18 cellular contexts compared by ENCODE assay signal in genomic region chr14:93940437-93940836, GRCh38. TPM values are rescaled to one million over a fixed set of nuclear protein-coding genes. Genes with fewer than 3 reads are reported as not detected.
DNase-seq lines count a peak whose midpoint lies in the region; ATAC-seq and TF ChIP-seq lines count a peak whose summit lies in the region.
"Had no signal": no experiment of that assay in that cellular context is flagged by ENCODE, and none has a peak within 500 bp of the region (broad histone marks: within the 10 kb centered on the region; RNA-seq: fewer than 3 reads in every experiment).

No MANE protein-coding gene starts in this region.

- peaks cover 2 to 13% (median 8%) of the 10 kb centered on the region in 4 donors for H3K4me1 Mint-ChIP-seq in CD4-positive, alpha-beta memory T cell
- H3K4me1 Mint-ChIP-seq in activated T-helper 1 cell treated with anti-CD3 and anti-CD28 coated beads, Interleukin-12 subunit alpha, Interleukin-12 subunit beta, Interleukin-2, Interleukin-4 antibody, amounts not matched to agents 30 ng/mL and 10 ng/mL and 1 ng/mL, durations not matched to agents 14 hours and 24 hours and 36 hours (ENCODE audit: low read depth): peaks cover 24% of the 10 kb centered on the region
- H3K4me1 Mint-ChIP-seq in naive thymus-derived CD8-positive, alpha-beta T cell: peaks cover 0 to 12% (median 3%) of the 10 kb centered on the region in 4 donors
- peaks cover 24% of the 10 kb centered on the region for H3K4me1 Mint-ChIP-seq in HFFc6 (ENCODE audit: low read depth)

- H3K9me3 Mint-ChIP-seq in CD4-positive, alpha-beta memory T cell: no peaks in the 10 kb centered on the region
- no peaks in the 10 kb centered on the region for H3K9me3 Mint-ChIP-seq in activated T-helper 1 cell treated with anti-CD3 and anti-CD28 coated beads, Interleukin-12 subunit alpha, Interleukin-12 subunit beta, Interleukin-2, Interleukin-4 antibody, amounts not matched to agents 30 ng/mL and 10 ng/mL and 1 ng/mL, durations not matched to agents 14 hours and 24 hours and 36 hours
- H3K9me3 Mint-ChIP-seq in naive thymus-derived CD8-positive, alpha-beta T cell: no peaks in the 10 kb centered on the region
- no peaks in the 10 kb centered on the region for H3K9me3 Mint-ChIP-seq in HFFc6

- H3K27ac Mint-ChIP-seq in CD4-positive, alpha-beta memory T cell: peak overlapping the region in 3 of 7 donors; percentile 4 to 41 (median 36)
- peak overlapping the region; percentile 88 for H3K27ac Mint-ChIP-seq in activated T-helper 1 cell treated with anti-CD3 and anti-CD28 coated beads, Interleukin-12 subunit alpha, Interleukin-12 subunit beta, Interleukin-2, Interleukin-4 antibody, amounts not matched to agents 30 ng/mL and 10 ng/mL and 1 ng/mL, durations not matched to agents 14 hours and 24 hours and 36 hours
- H3K27ac Mint-ChIP-seq in naive thymus-derived CD8-positive, alpha-beta T cell: peak overlapping the region in 3 of 10 donors; percentile 1 to 89 (median 38)
- no peak overlapping the region for H3K27ac Mint-ChIP-seq in HFFc6

- no peak overlapping the region for H3K4me3 ChIP-seq in AG04450 (ENCODE audit: low read depth, low read length)
- H3K4me3 ChIP-seq in CD4-positive, alpha-beta memory T cell (ENCODE audit: low read length in 2 of 2): no peak overlapping the region
- H3K4me3 ChIP-seq: mucosa of descending colon had no signal

- TF ChIP-seq CTCF in AG04450 (IDR thresholded peaks at IDR 0.05; ENCODE audit: low read depth, low read length) (no peak), HFFc6 (IDR thresholded peaks at IDR 0.05) (no peak)

- H3K36me3 Mint-ChIP-seq in CD4-positive, alpha-beta memory T cell: peaks cover 0 to 4% of the 10 kb centered on the region in 2 donors
- peaks cover 39% of the 10 kb centered on the region for H3K36me3 Mint-ChIP-seq in activated T-helper 1 cell treated with anti-CD3 and anti-CD28 coated beads, Interleukin-12 subunit alpha, Interleukin-12 subunit beta, Interleukin-2, Interleukin-4 antibody, amounts not matched to agents 30 ng/mL and 10 ng/mL and 1 ng/mL, durations not matched to agents 14 hours and 24 hours and 36 hours (ENCODE audit: low read depth)
- H3K36me3 Mint-ChIP-seq in naive thymus-derived CD8-positive, alpha-beta T cell: no peaks in the 10 kb centered on the region
- H3K36me3 Mint-ChIP-seq in HFFc6 (ENCODE audit: low read depth): no peaks in the 10 kb centered on the region

- no peaks in the 10 kb centered on the region for H3K36me3 ChIP-seq in CD4-positive, alpha-beta memory T cell (ENCODE audit: insufficient read depth, low read length)
- H3K36me3 ChIP-seq: BE2C had no signal

- no peaks in the 10 kb centered on the region; the same call in 1 of the 2 replicates for H3K9me3 ChIP-seq in AG04450 (ENCODE audit: control insufficient read depth, insufficient read depth, low read length)
- H3K9me3 ChIP-seq in CD4-positive, alpha-beta memory T cell (ENCODE audit: control insufficient read depth in 1 of 2, low read length in 2 of 2): no peaks in the 10 kb centered on the region
- H3K9me3 ChIP-seq: BE2C, mucosa of descending colon had no signal

- POLR2A ChIA-PET in AG04450 (lab: Yijun Ruan, JAX): interaction anchor here (0.7 kb wide), 1 partner anchor 231 kb away, joined by 3 read pairs; no protein-coding TSS in a partner anchor
- POLR2A ChIA-PET in CD4-positive, alpha-beta memory T cell (lab: Charles Lee; ENCODE audit: partially characterized antibody): interaction anchor here (1.1 to 8.4 kb wide), 12 partner anchors 12 to 141 kb away, joined by 3 to 146 read pairs (median 19); partner anchors contain the start of genes ASB2, CCDC197, DDX24 and IFI27L1
- POLR2A ChIA-PET in naive thymus-derived CD8-positive, alpha-beta T cell (lab: Charles Lee): interaction anchor here (0.7 to 2.7 kb wide), 8 partner anchors 19 to 62 kb away, joined by 3 to 25 read pairs (median 6); no protein-coding TSS in a partner anchor
- POLR2A ChIA-PET in HEK293T (lab: Yijun Ruan, JAX): no interaction called here

- DNase-seq in AG04450 (ENCODE audit: low read depth, low spot score) (no peak), HEK293T (ENCODE audit: extremely low spot score) (no peak), NCI-H2171 (lab: John Stamatoyannopoulos, UW) (no peak), HFFc6 (no peak)
- DNase-seq in CD4-positive, alpha-beta memory T cell: no peak
- DNase-seq in activated T-helper 1 cell treated with anti-CD3 and anti-CD28 coated beads, Interleukin-12 subunit alpha, Interleukin-12 subunit beta, Interleukin-2, Interleukin-4 antibody, amounts not matched to agents 30 ng/mL and 10 ng/mL and 1 ng/mL, durations not matched to agents 14 hours and 24 hours and 36 hours (ENCODE audit: low spot score): no peak
- no peak for DNase-seq in naive thymus-derived CD8-positive, alpha-beta T cell
- DNase-seq in stimulated activated CD4-positive, alpha-beta T cell treated with anti-CD3 and anti-CD28 coated beads, Interleukin-2, amount 100 ng/mL, for 48 hours: no peak
- DNase-seq: BE2C; effector CD4-positive, alpha-beta T cell; NCI-H2081; NK-92 treated with Interleukin-12 subunit alpha and Interleukin-12 subunit beta, amount 100 ng/mL, for 24 hours; trophoblast cell had no signal

- intact Hi-C loops in CD4-positive, alpha-beta memory T cell (cut with micrococcal nuclease): loop anchor here (1.0 kb wide), 1 partner anchor 15 kb away; no protein-coding TSS in a partner anchor
- intact Hi-C loops in activated T-helper 1 cell treated with anti-CD3 and anti-CD28 coated beads, Interleukin-12 subunit alpha, Interleukin-12 subunit beta, Interleukin-2, Interleukin-4 antibody, amounts not matched to agents 30 ng/mL and 10 ng/mL and 1 ng/mL, durations not matched to agents 14 hours and 24 hours and 36 hours (cut with micrococcal nuclease): loop anchor here (1.0 kb wide), 1 partner anchor 10 kb away; no protein-coding TSS in a partner anchor

- ATAC-seq in naive thymus-derived CD8-positive, alpha-beta T cell: no peak

- CTCF ChIA-PET in AG04450 (lab: Charles Lee) (interaction anchor here (0.6 to 8.2 kb wide), 37 partner anchors 9 to 494 kb away, joined by 3 to 270 read pairs (median 6); partner anchors contain the start of genes ASB2, CCDC197, FAM181A and IFI27L2), HEK293T (lab: Yijun Ruan, JAX) (interaction anchor here (0.6 to 2.4 kb wide), 30 partner anchors 8 to 240 kb away, joined by 3 to 17 read pairs (median 6); no protein-coding TSS in a partner anchor)
- CTCF ChIA-PET in CD4-positive, alpha-beta memory T cell (lab: Charles Lee; ENCODE audit: partially characterized antibody): interaction anchor here (0.8 to 34.5 kb wide), 21 partner anchors 10 to 244 kb away, joined by 3 to 1377 read pairs (median 7); partner anchors contain the start of genes ASB2, CCDC197, DDX24 and IFI27L1

- no peaks in the 10 kb centered on the region for H3K27me3 Mint-ChIP-seq in CD4-positive, alpha-beta memory T cell
- H3K27me3 Mint-ChIP-seq in activated T-helper 1 cell treated with anti-CD3 and anti-CD28 coated beads, Interleukin-12 subunit alpha, Interleukin-12 subunit beta, Interleukin-2, Interleukin-4 antibody, amounts not matched to agents 30 ng/mL and 10 ng/mL and 1 ng/mL, durations not matched to agents 14 hours and 24 hours and 36 hours (ENCODE audit: insufficient read depth): no peaks in the 10 kb centered on the region
- peaks cover 5 to 22% (median 11%) of the 10 kb centered on the region in 5 donors for H3K27me3 Mint-ChIP-seq in naive thymus-derived CD8-positive, alpha-beta T cell
- H3K27me3 Mint-ChIP-seq in HFFc6 (ENCODE audit: insufficient read depth): peaks cover 16% of the 10 kb centered on the region

- peak overlapping the region; percentile 21 for H3K27ac ChIP-seq in AG04450 (ENCODE audit: low read depth, low read length)
- no peak overlapping the region for H3K27ac ChIP-seq in CD4-positive, alpha-beta memory T cell (ENCODE audit: low read depth, low read length)
- H3K27ac ChIP-seq: VCaP had no signal

- peaks cover 2% of the 10 kb centered on the region for H3K27me3 ChIP-seq in AG04450 (ENCODE audit: control insufficient read depth, insufficient read depth, low read length)
- H3K27me3 ChIP-seq in CD4-positive, alpha-beta memory T cell (ENCODE audit: insufficient read depth, low read length): no peaks in the 10 kb centered on the region
- H3K27me3 ChIP-seq: BE2C had no signal

- peak overlapping the region in 6 of 8 donors; percentile 26 to 55 (median 48) for H3K4me3 Mint-ChIP-seq in CD4-positive, alpha-beta memory T cell
- peak overlapping the region; percentile 19 for H3K4me3 Mint-ChIP-seq in activated T-helper 1 cell treated with anti-CD3 and anti-CD28 coated beads, Interleukin-12 subunit alpha, Interleukin-12 subunit beta, Interleukin-2, Interleukin-4 antibody, amounts not matched to agents 30 ng/mL and 10 ng/mL and 1 ng/mL, durations not matched to agents 14 hours and 24 hours and 36 hours
- H3K4me3 Mint-ChIP-seq in naive thymus-derived CD8-positive, alpha-beta T cell: peak overlapping the region in 6 of 10 donors; percentile 0 to 50 (median 42)
- H3K4me3 Mint-ChIP-seq in HFFc6: no peak overlapping the region

- peaks cover 3% of the 10 kb centered on the region for H3K4me1 ChIP-seq in CD4-positive, alpha-beta memory T cell (ENCODE audit: insufficient read depth, low read length)
- H3K4me1 ChIP-seq: BE2C had no signal

RNA-seq across cellular contexts. Expression of gene FAM181A, which starts 13.3 kb away (rescaled TPM):
- not detected in 2 replicates for polyA plus RNA-seq in AG04450 (2011; rRNA removed)
- not detected in 2 replicates for polyA minus RNA-seq in AG04450 (2011; rRNA and poly(A)+ RNA removed)
- total RNA-seq in CD4-positive, alpha-beta memory T cell: not detected
- not detected for polyA plus RNA-seq in CD4-positive, alpha-beta memory T cell
- not detected in 2 replicates for total RNA-seq in activated T-helper 1 cell treated with anti-CD3 and anti-CD28 coated beads, Interleukin-12 subunit alpha, Interleukin-12 subunit beta, Interleukin-2, Interleukin-4 antibody, amounts not matched to agents 30 ng/mL and 10 ng/mL and 1 ng/mL, durations not matched to agents 14 hours and 24 hours and 36 hours
- total RNA-seq in naive thymus-derived CD8-positive, alpha-beta T cell: not detected
- not detected for polyA plus RNA-seq in naive thymus-derived CD8-positive, alpha-beta T cell
- total RNA-seq in HFFc6 (2021; fragmentation: NEBNext Ultra II Directional; extraction: Animal tissue kit (Norgen Biotek cat#: 25700)): not detected
- total RNA-seq: fibroblast of villous mesenchyme, HT1080, mucosa of descending colon, posterior vena cava had no signal

RNA-seq across cellular contexts. Expression of gene ASB2, which starts 35.9 kb away (rescaled TPM):
- 1.6 and 2.0 TPM in 2 replicates for polyA plus RNA-seq in AG04450 (2011; rRNA removed)
- 1.4 and 1.9 TPM in 2 replicates for polyA minus RNA-seq in AG04450 (2011; rRNA and poly(A)+ RNA removed)
- total RNA-seq in CD4-positive, alpha-beta memory T cell: 10 to 100 TPM; 27.3 to 29.7 TPM
- polyA plus RNA-seq in CD4-positive, alpha-beta memory T cell: 1 to 10 TPM in 1 of 2 donors, under 1 TPM in 1; 0.87 to 2.3 TPM
- total RNA-seq in activated T-helper 1 cell treated with anti-CD3 and anti-CD28 coated beads, Interleukin-12 subunit alpha, Interleukin-12 subunit beta, Interleukin-2, Interleukin-4 antibody, amounts not matched to agents 30 ng/mL and 10 ng/mL and 1 ng/mL, durations not matched to agents 14 hours and 24 hours and 36 hours: 21.1 and 23.4 TPM in 2 replicates
- 1 to 10 TPM; 1.5 to 1.8 TPM for total RNA-seq in naive thymus-derived CD8-positive, alpha-beta T cell
- polyA plus RNA-seq in naive thymus-derived CD8-positive, alpha-beta T cell: 1 to 10 TPM in 1 of 3 donors, not detected in 2; 2.0 TPM
- total RNA-seq in HFFc6 (2021; fragmentation: NEBNext Ultra II Directional; extraction: Animal tissue kit (Norgen Biotek cat#: 25700)): not detected
- total RNA-seq: HT1080 had no signal

RNA-seq across cellular contexts. Expression of gene CCDC197, which starts 56.7 kb away (rescaled TPM):
- not detected in 2 replicates for polyA plus RNA-seq in AG04450 (2011; rRNA removed)
- not detected in 2 replicates for polyA minus RNA-seq in AG04450 (2011; rRNA and poly(A)+ RNA removed)
- not detected for total RNA-seq in CD4-positive, alpha-beta memory T cell
- not detected for polyA plus RNA-seq in CD4-positive, alpha-beta memory T cell
- 0.13 TPM in 1 of 2 replicates, not detected in the other for total RNA-seq in activated T-helper 1 cell treated with anti-CD3 and anti-CD28 coated beads, Interleukin-12 subunit alpha, Interleukin-12 subunit beta, Interleukin-2, Interleukin-4 antibody, amounts not matched to agents 30 ng/mL and 10 ng/mL and 1 ng/mL, durations not matched to agents 14 hours and 24 hours and 36 hours
- total RNA-seq in naive thymus-derived CD8-positive, alpha-beta T cell: not detected
- not detected for polyA plus RNA-seq in naive thymus-derived CD8-positive, alpha-beta T cell
- not detected for total RNA-seq in HFFc6 (2021; fragmentation: NEBNext Ultra II Directional; extraction: Animal tissue kit (Norgen Biotek cat#: 25700))
- total RNA-seq: fibroblast of villous mesenchyme, HT1080, mucosa of descending colon, posterior vena cava had no signal
